Comparison of ENCODE assay signal across 14 cellular contexts in the genomic region with DNA sequence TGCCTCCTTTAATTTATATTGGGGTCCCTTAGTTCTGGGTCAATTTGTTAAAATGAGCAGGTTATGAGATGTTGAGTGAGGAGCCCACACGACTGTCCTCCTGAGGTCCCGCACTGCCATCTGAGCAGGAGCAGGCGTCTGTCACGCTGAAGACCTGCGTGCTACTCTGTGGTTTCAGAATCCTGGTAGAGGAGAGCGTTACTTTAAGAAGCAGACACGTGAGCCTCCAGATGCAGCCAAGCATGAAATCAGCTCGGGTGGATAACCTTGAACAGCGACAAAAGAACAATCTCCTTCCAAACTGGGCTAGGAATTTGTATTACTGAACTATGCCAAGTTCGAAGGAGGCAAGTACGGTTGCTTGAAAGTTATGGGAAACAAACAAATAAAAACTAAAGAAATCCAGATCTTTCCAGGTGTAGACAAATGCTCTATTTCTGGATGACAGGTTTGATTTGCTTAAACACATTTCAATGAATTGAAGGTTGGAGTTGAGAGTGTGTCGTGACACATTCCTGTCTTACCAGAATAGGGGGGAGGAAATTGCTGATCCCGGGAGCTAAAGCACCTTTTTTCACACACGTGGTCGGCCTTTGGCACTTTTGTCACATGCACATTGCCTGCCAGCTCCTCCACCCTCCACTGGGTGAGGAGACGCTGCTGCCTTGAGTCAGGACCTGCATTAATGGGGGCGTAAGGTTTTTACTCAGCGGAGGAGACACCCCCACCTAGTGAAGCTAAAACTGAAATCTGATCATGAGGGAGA.
A peak's percentile ranks its signal among the peaks of the same experiment; 100 is the strongest.
DNase-seq lines count a peak whose midpoint lies in the region; ATAC-seq, FAIRE-seq and TF ChIP-seq lines count a peak whose summit lies in the region.
"Had no signal": no experiment of that assay in that cellular context is flagged by ENCODE, and none has a peak within 500 bp of the region (broad histone marks: within the 10 kb centered on the region; RNA-seq: fewer than 3 reads in every experiment).

No MANE protein-coding gene starts in this region.

- DNase-seq in H4 (ENCODE audit: low spot score) (peak; percentile 22), RCC 7860 (ENCODE audit: low spot score) (peak; percentile 13), foreskin keratinocyte (no peak), trophoblast cell (no peak), LoVo (ENCODE audit: low spot score) (no peak), superior temporal gyrus (ENCODE audit: extremely low spot score) (no peak)
- no peak for DNase-seq in activated naive CD4-positive, alpha-beta T cell treated with anti-CD3 and anti-CD28 coated beads, Interleukin-2, amount 10 ng/mL, durations not matched to agents 7 days and 5 days
- DNase-seq: activated T-cell treated with anti-CD3 and anti-CD28 coated beads, Interleukin-2, amount 50 U/mL, for 72 hours; NCI-H1048; small intestine; stimulated activated CD8-positive, alpha-beta memory T cell treated with anti-CD3 and anti-CD28 coated beads, Interleukin-4, amount 100 ng/mL, for 48 hours had no signal

- H2AK5ac ChIP-seq in trophoblast cell (ENCODE audit: low read length) = no peak overlapping the region

- ATAC-seq in foreskin keratinocyte (peak; percentile 33), GM18867 (IDR thresholded peaks at IDR 0.05; ENCODE audit: unreplicated experiment) (no peak)
- ATAC-seq: activated T-cell treated with anti-CD3 and anti-CD28 coated beads, Interleukin-2, amount 50 U/mL, for 72 hours; gastroesophageal sphincter had no signal

- H3K79me1 ChIP-seq in trophoblast cell (ENCODE audit: low read length) = no peaks in the 10 kb centered on the region

- no peak overlapping the region for H2BK120ac ChIP-seq in trophoblast cell (ENCODE audit: insufficient read depth, low read length, poor library complexity)

- H3K27me3 ChIP-seq in foreskin keratinocyte = no peaks in the 10 kb centered on the region
- no peaks in the 10 kb centered on the region for H3K27me3 ChIP-seq in trophoblast cell (ENCODE audit: insufficient read depth, low read length)
- H3K27me3 ChIP-seq: gastroesophageal sphincter had no signal

- peak overlapping the region; percentile 44 for H3K4me3 ChIP-seq in trophoblast cell (ENCODE audit: low read depth, low read length)
- H3K4me3 ChIP-seq: gastroesophageal sphincter had no signal

- H3K9ac ChIP-seq in trophoblast cell (ENCODE audit: low read length) = no peak overlapping the region

- no peaks in the 10 kb centered on the region for H3K79me2 ChIP-seq in trophoblast cell (ENCODE audit: control insufficient read depth, insufficient read depth, low read length, poor library complexity)

- no peak overlapping the region for H2BK5ac ChIP-seq in trophoblast cell (ENCODE audit: low read depth, low read length, poor library complexity)

- no peak overlapping the region for H3K23ac ChIP-seq in trophoblast cell (ENCODE audit: low read length)

- no CpG with 5 or more reads among the region's 18 CpGs for WGBS in trophoblast cell (ENCODE audit: extremely low coverage, insufficient coverage, insufficient read length)

- H3K36me3 ChIP-seq in trophoblast cell (ENCODE audit: control insufficient read depth in 1 of 2, insufficient read depth in 2 of 2, low read length in 2 of 2) = no peaks in the 10 kb centered on the region
- H3K36me3 ChIP-seq: gastroesophageal sphincter had no signal

- H4K12ac ChIP-seq in trophoblast cell (ENCODE audit: low read depth, low read length) = no peak overlapping the region

- H4K91ac ChIP-seq in trophoblast cell (ENCODE audit: low read depth, low read length) = no peak overlapping the region

- CTCF ChIA-PET in activated naive CD4-positive, alpha-beta T cell treated with anti-CD3 and anti-CD28 coated beads, Interleukin-2, amount 10 ng/mL, durations not matched to agents 7 days and 5 days (lab: Charles Lee) = no interaction called here

- no peak for FAIRE-seq in RCC 7860 (lab: Jason Lieb, UNC)
- FAIRE-seq: small intestine had no signal

- no peak overlapping the region for H3K4me3 Mint-ChIP-seq in activated naive CD4-positive, alpha-beta T cell treated with anti-CD3 and anti-CD28 coated beads, Interleukin-2, amount 10 ng/mL, durations not matched to agents 7 days and 5 days
- H3K4me3 Mint-ChIP-seq: activated T-cell treated with anti-CD3 and anti-CD28 coated beads, Interleukin-2, amount 50 U/mL, for 72 hours had no signal

- no peak overlapping the region for H4K8ac ChIP-seq in trophoblast cell (ENCODE audit: low read depth, low read length)

- H3K9me3 Mint-ChIP-seq in activated naive CD4-positive, alpha-beta T cell treated with anti-CD3 and anti-CD28 coated beads, Interleukin-2, amount 10 ng/mL, durations not matched to agents 7 days and 5 days = peaks cover 5% of the 10 kb centered on the region

- H3K27me3 Mint-ChIP-seq in activated naive CD4-positive, alpha-beta T cell treated with anti-CD3 and anti-CD28 coated beads, Interleukin-2, amount 10 ng/mL, durations not matched to agents 7 days and 5 days = no peaks in the 10 kb centered on the region

- no peak overlapping the region for H2AFZ ChIP-seq in trophoblast cell (ENCODE audit: insufficient read depth, low read length, poor library complexity)

- H3K36me3 Mint-ChIP-seq in activated naive CD4-positive, alpha-beta T cell treated with anti-CD3 and anti-CD28 coated beads, Interleukin-2, amount 10 ng/mL, durations not matched to agents 7 days and 5 days = no peaks in the 10 kb centered on the region

- no peak overlapping the region for H3K4me2 ChIP-seq in trophoblast cell (ENCODE audit: low read length)

- H3K4ac ChIP-seq in trophoblast cell (ENCODE audit: low read depth, low read length) = no peak overlapping the region

- no peaks in the 10 kb centered on the region for H3K4me1 ChIP-seq in foreskin keratinocyte
- peaks cover 0 to 2% of the 10 kb centered on the region in 2 experiments for H3K4me1 ChIP-seq in trophoblast cell (ENCODE audit: control insufficient read depth in 1 of 2, insufficient read depth in 2 of 2, low read length in 2 of 2)
- H3K4me1 ChIP-seq: gastroesophageal sphincter had no signal

- H3K27ac Mint-ChIP-seq in activated naive CD4-positive, alpha-beta T cell treated with anti-CD3 and anti-CD28 coated beads, Interleukin-2, amount 10 ng/mL, durations not matched to agents 7 days and 5 days = no peak overlapping the region
- H3K27ac Mint-ChIP-seq: activated T-cell treated with anti-CD3 and anti-CD28 coated beads, Interleukin-2, amount 50 U/mL, for 72 hours had no signal

- H3K27ac ChIP-seq in foreskin keratinocyte = no peak overlapping the region
- H3K27ac ChIP-seq in trophoblast cell (ENCODE audit: low read depth, low read length) = no peak overlapping the region
- H3K27ac ChIP-seq: C4-2B, gastroesophageal sphincter had no signal

- H3K14ac ChIP-seq in trophoblast cell (ENCODE audit: low read length) = no peak overlapping the region

- no peaks in the 10 kb centered on the region for H3K9me3 ChIP-seq in trophoblast cell (ENCODE audit: insufficient read depth, low read depth, low read length)
- H3K9me3 ChIP-seq: gastroesophageal sphincter had no signal

- H2BK12ac ChIP-seq in trophoblast cell (ENCODE audit: low read length) = no peak overlapping the region

- no peak for TF ChIP-seq CTCF in foreskin keratinocyte (conservative IDR thresholded peaks at IDR 0.05)

- H3K18ac ChIP-seq in trophoblast cell (ENCODE audit: low read length) = no peak overlapping the region

- H3K4me1 Mint-ChIP-seq in activated naive CD4-positive, alpha-beta T cell treated with anti-CD3 and anti-CD28 coated beads, Interleukin-2, amount 10 ng/mL, durations not matched to agents 7 days and 5 days = no peaks in the 10 kb centered on the region

Comparison
In these comparisons a context has a peak if more than half of its experiments do, and no peak if none do; other contexts are left out.
1. DNase-seq: peak in H4 (single experiment) and RCC 7860 (single experiment); none in foreskin keratinocyte (0 of 2), trophoblast cell (0 of 2), activated naive CD4-positive, alpha-beta T cell treated with anti-CD3 and anti-CD28 coated beads, Interleukin-2, amount 10 ng/mL, durations not matched to agents 7 days and 5 days (single experiment), LoVo (single experiment) and superior temporal gyrus (single experiment).